In the genomic region with DNA sequence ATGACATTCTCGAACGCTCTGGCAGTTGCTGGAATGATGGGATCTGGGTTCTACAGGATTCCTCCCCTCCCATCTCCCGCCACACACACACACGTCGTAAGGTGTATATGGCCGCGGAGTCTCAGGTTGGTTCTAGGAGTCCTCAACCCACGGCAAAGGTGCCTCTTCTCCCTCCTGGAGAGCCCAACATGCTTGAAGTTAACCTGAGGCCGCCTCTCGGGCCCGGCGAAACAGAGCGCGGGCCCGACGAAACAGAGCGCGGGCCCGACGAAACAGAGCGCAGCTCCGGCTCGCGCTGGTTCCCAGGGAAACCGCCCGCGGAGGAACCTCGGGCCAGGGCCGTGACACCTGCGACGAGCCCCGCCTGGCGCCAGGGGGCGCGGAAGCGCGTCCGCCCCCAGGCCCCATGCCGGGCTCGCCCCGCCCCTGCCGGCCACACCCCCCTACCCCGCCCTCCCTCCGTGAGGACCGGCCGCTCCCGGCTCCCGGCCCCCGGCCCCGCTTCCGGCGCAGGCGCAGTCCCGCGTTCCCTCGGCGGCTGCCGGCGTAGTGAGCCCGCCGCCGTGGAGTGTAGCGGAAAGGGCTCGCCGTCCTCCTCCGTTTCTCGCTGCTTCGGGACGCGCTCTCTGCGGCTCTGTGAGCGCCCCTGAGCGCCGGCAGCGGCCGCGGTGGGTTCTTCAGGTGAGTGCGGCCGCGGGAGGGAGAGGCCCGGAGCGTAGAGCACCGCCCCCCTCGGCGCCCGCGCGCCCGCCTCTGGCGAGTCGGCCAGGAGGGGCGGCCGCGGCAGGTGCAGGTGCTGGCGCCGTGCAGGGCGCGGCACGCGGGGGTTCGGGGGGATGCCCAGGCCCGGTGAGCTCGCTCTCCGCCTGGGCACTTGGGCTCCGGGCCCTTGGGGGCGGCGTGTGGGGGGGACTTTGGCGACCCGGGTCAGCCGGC, we compare ENCODE assay signal across 1 cellular context.
TF ChIP-seq lines count a peak whose summit lies in the region.

A gene with protein sequence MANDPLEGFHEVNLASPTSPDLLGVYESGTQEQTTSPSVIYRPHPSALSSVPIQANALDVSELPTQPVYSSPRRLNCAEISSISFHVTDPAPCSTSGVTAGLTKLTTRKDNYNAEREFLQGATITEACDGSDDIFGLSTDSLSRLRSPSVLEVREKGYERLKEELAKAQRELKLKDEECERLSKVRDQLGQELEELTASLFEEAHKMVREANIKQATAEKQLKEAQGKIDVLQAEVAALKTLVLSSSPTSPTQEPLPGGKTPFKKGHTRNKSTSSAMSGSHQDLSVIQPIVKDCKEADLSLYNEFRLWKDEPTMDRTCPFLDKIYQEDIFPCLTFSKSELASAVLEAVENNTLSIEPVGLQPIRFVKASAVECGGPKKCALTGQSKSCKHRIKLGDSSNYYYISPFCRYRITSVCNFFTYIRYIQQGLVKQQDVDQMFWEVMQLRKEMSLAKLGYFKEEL (plus strand): TSS at position 510 of the 936 bp plus-strand sequence. CDS start 16,549 bp downstream, outside the sequence.

TF ChIP-seq in GM12878, 131 proteins besides CTCF, POLR2A, EP300 and RAD21 (continued from another document):
- TF ChIP-seq, protein P1, sequence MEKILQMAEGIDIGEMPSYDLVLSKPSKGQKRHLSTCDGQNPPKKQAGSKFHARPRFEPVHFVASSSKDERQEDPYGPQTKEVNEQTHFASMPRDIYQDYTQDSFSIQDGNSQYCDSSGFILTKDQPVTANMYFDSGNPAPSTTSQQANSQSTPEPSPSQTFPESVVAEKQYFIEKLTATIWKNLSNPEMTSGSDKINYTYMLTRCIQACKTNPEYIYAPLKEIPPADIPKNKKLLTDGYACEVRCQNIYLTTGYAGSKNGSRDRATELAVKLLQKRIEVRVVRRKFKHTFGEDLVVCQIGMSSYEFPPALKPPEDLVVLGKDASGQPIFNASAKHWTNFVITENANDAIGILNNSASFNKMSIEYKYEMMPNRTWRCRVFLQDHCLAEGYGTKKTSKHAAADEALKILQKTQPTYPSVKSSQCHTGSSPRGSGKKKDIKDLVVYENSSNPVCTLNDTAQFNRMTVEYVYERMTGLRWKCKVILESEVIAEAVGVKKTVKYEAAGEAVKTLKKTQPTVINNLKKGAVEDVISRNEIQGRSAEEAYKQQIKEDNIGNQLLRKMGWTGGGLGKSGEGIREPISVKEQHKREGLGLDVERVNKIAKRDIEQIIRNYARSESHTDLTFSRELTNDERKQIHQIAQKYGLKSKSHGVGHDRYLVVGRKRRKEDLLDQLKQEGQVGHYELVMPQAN (conservative IDR thresholded peaks at IDR 0.05), result peak; percentile 73
- TF ChIP-seq, protein P2, sequence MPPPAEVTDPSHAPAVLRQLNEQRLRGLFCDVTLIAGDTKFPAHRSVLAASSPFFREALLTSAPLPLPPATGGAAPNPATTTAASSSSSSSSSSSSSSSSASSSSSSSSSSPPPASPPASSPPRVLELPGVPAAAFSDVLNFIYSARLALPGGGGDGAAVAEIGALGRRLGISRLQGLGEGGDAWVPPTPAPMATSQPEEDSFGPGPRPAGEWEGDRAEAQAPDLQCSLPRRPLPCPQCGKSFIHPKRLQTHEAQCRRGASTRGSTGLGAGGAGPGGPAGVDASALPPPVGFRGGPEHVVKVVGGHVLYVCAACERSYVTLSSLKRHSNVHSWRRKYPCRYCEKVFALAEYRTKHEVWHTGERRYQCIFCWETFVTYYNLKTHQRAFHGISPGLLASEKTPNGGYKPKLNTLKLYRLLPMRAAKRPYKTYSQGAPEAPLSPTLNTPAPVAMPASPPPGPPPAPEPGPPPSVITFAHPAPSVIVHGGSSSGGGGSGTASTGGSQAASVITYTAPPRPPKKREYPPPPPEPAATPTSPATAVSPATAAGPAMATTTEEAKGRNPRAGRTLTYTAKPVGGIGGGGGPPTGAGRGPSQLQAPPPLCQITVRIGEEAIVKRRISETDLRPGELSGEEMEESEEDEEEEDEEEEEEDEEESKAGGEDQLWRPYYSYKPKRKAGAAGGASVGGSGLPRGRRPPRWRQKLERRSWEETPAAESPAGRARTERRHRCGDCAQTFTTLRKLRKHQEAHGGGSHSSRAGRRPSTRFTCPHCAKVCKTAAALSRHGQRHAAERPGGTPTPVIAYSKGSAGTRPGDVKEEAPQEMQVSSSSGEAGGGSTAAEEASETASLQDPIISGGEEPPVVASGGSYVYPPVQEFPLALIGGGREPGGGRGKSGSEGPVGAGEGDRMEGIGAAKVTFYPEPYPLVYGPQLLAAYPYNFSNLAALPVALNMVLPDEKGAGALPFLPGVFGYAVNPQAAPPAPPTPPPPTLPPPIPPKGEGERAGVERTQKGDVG (CRISPR knock-in tag; IDR thresholded peaks at IDR 0.05), result no peak
- TF ChIP-seq RFX5 (IDR thresholded peaks at IDR 0.05; ENCODE audit: low read depth, low read length) (no peak), YY1 (IDR thresholded peaks at IDR 0.05; ENCODE audit: low read depth, low read length) (peak; percentile 63), RBBP5 (conservative IDR thresholded peaks at IDR 0.05) (no peak), CHD1 (IDR thresholded peaks at IDR 0.05; ENCODE audit: low read depth, low read length) (no peak), MXI1 (IDR thresholded peaks at IDR 0.05; ENCODE audit: low read depth, low read length) (0 out of 2 replicates have a peak, but pooled peaks have one; percentile 16), PAX5 (IDR thresholded peaks at IDR 0.05; ENCODE audit: borderline replicate concordance, low read depth, low read length) (peak; percentile 30; the same call in 1 of the 2 replicates), EGR1 (IDR thresholded peaks at IDR 0.05; ENCODE audit: borderline replicate concordance in 1 of 2, low read depth in 2 of 2, low read length in 2 of 2) (peak in 1 of 2 experiments; percentile 87; a peak in 2 of 3 replicates), SP1 (IDR thresholded peaks at IDR 0.05; ENCODE audit: low read depth, low read length) (peak; percentile 43), CHD2 (IDR thresholded peaks at IDR 0.05; ENCODE audit: borderline replicate concordance, low read depth, low read length) (no peak), BHLHE40 (IDR thresholded peaks at IDR 0.05; ENCODE audit: borderline replicate concordance in 1 of 2, low read depth in 2 of 2, low read length in 1 of 2) (peak; percentile 4 to 91; a peak in 2 of 4 replicates), NR2F1 (conservative IDR thresholded peaks at IDR 0.05) (no peak), STAT1 (conservative IDR thresholded peaks at IDR 0.05) (no peak), SRF (IDR thresholded peaks at IDR 0.05; ENCODE audit: low read depth in 2 of 2, low read length in 2 of 2) (no peak; a peak in 1 of 4 replicates), TCF3 (IDR thresholded peaks at IDR 0.05; ENCODE audit: borderline replicate concordance, insufficient read depth, low read depth, low read length) (0 out of 2 replicates have a peak, but pooled peaks have one; percentile 67), KLF5 (IDR thresholded peaks at IDR 0.05; ENCODE audit: partially characterized antibody) (no peak), RB1 (IDR thresholded peaks at IDR 0.05; ENCODE audit: borderline replicate concordance) (peak; percentile 46; the same call in 1 of the 2 replicates), NRF1 (conservative IDR thresholded peaks at IDR 0.05; ENCODE audit: low read depth, low read length) (peak; percentile 22; the same call in 1 of the 2 replicates), CREB1 (IDR thresholded peaks at IDR 0.05; ENCODE audit: low read depth) (0 out of 2 replicates have a peak, but pooled peaks have one; percentile 19), CBFB (IDR thresholded peaks at IDR 0.05; ENCODE audit: low read depth) (no peak), BACH1 (IDR thresholded peaks at IDR 0.05; ENCODE audit: borderline replicate concordance) (peak; percentile 74; the same call in 1 of the 2 replicates), LARP7 (IDR thresholded peaks at IDR 0.05) (peak; percentile 82), TCF12 (IDR thresholded peaks at IDR 0.05; ENCODE audit: low read depth, low read length) (peak; percentile 77; the same call in 1 of the 2 replicates)
- TF ChIP-seq, protein P3, sequence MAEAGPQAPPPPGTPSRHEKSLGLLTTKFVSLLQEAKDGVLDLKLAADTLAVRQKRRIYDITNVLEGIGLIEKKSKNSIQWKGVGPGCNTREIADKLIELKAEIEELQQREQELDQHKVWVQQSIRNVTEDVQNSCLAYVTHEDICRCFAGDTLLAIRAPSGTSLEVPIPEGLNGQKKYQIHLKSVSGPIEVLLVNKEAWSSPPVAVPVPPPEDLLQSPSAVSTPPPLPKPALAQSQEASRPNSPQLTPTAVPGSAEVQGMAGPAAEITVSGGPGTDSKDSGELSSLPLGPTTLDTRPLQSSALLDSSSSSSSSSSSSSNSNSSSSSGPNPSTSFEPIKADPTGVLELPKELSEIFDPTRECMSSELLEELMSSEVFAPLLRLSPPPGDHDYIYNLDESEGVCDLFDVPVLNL (IDR thresholded peaks at IDR 0.05; ENCODE audit: low read depth, low read length), result no peak
- TF ChIP-seq, protein P4, sequence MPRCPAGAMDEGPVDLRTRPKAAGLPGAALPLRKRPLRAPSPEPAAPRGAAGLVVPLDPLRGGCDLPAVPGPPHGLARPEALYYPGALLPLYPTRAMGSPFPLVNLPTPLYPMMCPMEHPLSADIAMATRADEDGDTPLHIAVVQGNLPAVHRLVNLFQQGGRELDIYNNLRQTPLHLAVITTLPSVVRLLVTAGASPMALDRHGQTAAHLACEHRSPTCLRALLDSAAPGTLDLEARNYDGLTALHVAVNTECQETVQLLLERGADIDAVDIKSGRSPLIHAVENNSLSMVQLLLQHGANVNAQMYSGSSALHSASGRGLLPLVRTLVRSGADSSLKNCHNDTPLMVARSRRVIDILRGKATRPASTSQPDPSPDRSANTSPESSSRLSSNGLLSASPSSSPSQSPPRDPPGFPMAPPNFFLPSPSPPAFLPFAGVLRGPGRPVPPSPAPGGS (IDR thresholded peaks at IDR 0.05; ENCODE audit: borderline replicate concordance, insufficient read depth, low read depth, low read length, poor library complexity, severe bottlenecking), result no peak
- TF ChIP-seq, protein P5, sequence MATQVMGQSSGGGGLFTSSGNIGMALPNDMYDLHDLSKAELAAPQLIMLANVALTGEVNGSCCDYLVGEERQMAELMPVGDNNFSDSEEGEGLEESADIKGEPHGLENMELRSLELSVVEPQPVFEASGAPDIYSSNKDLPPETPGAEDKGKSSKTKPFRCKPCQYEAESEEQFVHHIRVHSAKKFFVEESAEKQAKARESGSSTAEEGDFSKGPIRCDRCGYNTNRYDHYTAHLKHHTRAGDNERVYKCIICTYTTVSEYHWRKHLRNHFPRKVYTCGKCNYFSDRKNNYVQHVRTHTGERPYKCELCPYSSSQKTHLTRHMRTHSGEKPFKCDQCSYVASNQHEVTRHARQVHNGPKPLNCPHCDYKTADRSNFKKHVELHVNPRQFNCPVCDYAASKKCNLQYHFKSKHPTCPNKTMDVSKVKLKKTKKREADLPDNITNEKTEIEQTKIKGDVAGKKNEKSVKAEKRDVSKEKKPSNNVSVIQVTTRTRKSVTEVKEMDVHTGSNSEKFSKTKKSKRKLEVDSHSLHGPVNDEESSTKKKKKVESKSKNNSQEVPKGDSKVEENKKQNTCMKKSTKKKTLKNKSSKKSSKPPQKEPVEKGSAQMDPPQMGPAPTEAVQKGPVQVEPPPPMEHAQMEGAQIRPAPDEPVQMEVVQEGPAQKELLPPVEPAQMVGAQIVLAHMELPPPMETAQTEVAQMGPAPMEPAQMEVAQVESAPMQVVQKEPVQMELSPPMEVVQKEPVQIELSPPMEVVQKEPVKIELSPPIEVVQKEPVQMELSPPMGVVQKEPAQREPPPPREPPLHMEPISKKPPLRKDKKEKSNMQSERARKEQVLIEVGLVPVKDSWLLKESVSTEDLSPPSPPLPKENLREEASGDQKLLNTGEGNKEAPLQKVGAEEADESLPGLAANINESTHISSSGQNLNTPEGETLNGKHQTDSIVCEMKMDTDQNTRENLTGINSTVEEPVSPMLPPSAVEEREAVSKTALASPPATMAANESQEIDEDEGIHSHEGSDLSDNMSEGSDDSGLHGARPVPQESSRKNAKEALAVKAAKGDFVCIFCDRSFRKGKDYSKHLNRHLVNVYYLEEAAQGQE (IDR thresholded peaks at IDR 0.05; ENCODE audit: low read depth, low read length), result no peak
- TF ChIP-seq, protein P6, sequence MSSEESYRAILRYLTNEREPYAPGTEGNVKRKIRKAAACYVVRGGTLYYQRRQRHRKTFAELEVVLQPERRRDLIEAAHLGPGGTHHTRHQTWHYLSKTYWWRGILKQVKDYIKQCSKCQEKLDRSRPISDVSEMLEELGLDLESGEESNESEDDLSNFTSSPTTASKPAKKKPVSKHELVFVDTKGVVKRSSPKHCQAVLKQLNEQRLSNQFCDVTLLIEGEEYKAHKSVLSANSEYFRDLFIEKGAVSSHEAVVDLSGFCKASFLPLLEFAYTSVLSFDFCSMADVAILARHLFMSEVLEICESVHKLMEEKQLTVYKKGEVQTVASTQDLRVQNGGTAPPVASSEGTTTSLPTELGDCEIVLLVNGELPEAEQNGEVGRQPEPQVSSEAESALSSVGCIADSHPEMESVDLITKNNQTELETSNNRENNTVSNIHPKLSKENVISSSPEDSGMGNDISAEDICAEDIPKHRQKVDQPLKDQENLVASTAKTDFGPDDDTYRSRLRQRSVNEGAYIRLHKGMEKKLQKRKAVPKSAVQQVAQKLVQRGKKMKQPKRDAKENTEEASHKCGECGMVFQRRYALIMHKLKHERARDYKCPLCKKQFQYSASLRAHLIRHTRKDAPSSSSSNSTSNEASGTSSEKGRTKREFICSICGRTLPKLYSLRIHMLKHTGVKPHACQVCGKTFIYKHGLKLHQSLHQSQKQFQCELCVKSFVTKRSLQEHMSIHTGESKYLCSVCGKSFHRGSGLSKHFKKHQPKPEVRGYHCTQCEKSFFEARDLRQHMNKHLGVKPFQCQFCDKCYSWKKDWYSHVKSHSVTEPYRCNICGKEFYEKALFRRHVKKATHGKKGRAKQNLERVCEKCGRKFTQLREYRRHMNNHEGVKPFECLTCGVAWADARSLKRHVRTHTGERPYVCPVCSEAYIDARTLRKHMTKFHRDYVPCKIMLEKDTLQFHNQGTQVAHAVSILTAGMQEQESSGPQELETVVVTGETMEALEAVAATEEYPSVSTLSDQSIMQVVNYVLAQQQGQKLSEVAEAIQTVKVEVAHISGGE (CRISPR knock-in tag; IDR thresholded peaks at IDR 0.05), result no peak
- TF ChIP-seq, protein P7, sequence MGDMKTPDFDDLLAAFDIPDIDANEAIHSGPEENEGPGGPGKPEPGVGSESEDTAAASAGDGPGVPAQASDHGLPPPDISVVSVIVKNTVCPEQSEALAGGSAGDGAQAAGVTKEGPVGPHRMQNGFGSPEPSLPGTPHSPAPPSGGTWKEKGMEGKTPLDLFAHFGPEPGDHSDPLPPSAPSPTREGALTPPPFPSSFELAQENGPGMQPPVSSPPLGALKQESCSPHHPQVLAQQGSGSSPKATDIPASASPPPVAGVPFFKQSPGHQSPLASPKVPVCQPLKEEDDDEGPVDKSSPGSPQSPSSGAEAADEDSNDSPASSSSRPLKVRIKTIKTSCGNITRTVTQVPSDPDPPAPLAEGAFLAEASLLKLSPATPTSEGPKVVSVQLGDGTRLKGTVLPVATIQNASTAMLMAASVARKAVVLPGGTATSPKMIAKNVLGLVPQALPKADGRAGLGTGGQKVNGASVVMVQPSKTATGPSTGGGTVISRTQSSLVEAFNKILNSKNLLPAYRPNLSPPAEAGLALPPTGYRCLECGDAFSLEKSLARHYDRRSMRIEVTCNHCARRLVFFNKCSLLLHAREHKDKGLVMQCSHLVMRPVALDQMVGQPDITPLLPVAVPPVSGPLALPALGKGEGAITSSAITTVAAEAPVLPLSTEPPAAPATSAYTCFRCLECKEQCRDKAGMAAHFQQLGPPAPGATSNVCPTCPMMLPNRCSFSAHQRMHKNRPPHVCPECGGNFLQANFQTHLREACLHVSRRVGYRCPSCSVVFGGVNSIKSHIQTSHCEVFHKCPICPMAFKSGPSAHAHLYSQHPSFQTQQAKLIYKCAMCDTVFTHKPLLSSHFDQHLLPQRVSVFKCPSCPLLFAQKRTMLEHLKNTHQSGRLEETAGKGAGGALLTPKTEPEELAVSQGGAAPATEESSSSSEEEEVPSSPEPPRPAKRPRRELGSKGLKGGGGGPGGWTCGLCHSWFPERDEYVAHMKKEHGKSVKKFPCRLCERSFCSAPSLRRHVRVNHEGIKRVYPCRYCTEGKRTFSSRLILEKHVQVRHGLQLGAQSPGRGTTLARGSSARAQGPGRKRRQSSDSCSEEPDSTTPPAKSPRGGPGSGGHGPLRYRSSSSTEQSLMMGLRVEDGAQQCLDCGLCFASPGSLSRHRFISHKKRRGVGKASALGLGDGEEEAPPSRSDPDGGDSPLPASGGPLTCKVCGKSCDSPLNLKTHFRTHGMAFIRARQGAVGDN (IDR thresholded peaks at IDR 0.05), result 0 out of 2 replicates have a peak, but pooled peaks have one; percentile 17
